In the genomic region with DNA sequence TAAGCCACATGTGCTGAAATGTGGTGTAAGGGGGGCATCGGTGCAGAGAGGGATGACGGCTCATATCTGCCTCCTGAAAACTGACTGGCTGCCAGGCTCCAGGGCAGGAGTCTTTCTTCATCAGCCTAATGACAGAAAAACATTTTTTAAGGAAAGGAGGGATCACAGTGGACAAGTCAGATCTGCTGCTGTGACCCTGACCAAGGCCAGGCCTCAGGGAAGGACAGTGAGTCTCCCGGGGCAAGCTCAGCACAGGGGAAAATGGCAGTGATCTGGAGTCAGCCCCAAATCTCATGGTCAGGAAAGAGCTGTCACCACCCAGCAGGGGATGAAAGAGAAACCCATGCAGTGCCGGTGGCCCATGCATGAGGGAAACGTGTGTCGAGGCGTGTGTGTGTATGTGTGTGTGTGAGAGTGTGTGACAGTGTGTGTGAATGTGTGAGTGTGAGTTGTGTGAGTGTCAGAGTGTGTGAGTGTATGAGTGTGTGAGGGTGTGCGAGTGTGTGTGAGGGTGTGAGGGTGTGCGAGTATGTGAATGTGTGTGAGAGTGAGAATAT, we compare ENCODE assay signal across 17 cellular contexts.
DNase-seq lines count a peak whose midpoint lies in the region; ATAC-seq, FAIRE-seq and TF ChIP-seq lines count a peak whose summit lies in the region.
"Had no signal": no experiment of that assay in that cellular context is flagged by ENCODE, and none has a peak within 500 bp of the region (broad histone marks: within the 10 kb centered on the region; RNA-seq: fewer than 3 reads in every experiment).

No MANE protein-coding gene starts in this region.

- POLR2A ChIA-PET in H1 (lab: Charles Lee; ENCODE audit: partially characterized antibody), result no interaction called here

- no peaks in the 10 kb centered on the region for H3K79me1 ChIP-seq in H1 (ENCODE audit: low read depth, low read length)

- H3K36me3 ChIP-seq in left ventricle myocardium inferior (no peaks in the 10 kb centered on the region), H1 (ENCODE audit: control insufficient read depth in 2 of 4, insufficient read depth in 4 of 4, low read length in 3 of 4) (no peaks in the 10 kb centered on the region), osteoblast (ENCODE audit: insufficient read depth, low read length) (no peaks in the 10 kb centered on the region)
- H3K36me3 ChIP-seq: BE2C had no signal

- H3K4me1 ChIP-seq in left ventricle myocardium inferior, result no peaks in the 10 kb centered on the region
- H3K4me1 ChIP-seq in H1 (replicated peaks in 1 of 4; ENCODE audit: control insufficient read depth in 3 of 4, insufficient read depth in 4 of 4, low read length in 3 of 4), result no peaks in the 10 kb centered on the region
- peaks cover 10% of the 10 kb centered on the region for H3K4me1 ChIP-seq in osteoblast (ENCODE audit: insufficient read depth, low read length)
- H3K4me1 ChIP-seq: BE2C had no signal

- WGBS in H1 (ENCODE audit: extremely low coverage in 1 of 2, insufficient coverage in 1 of 2, insufficient read length in 1 of 2, insufficient replicate concordance in 2 of 2, low coverage in 1 of 2, low lambda C conversion rate in 2 of 2, missing lambda C conversion rate in 1 of 2), 2 experiments, result 72 to 100% methylated on average over 2 to 9 of the region's 9 CpGs

- H3K23me2 ChIP-seq in H1 (ENCODE audit: low read depth, low read length), result peaks cover 4% of the 10 kb centered on the region; the same call in 1 of the 2 replicates

- TF ChIP-seq RAD21 in H1 (IDR thresholded peaks at IDR 0.05 in 1 of 2, conservative IDR thresholded peaks at IDR 0.05 in 1 of 2; ENCODE audit: low read depth in 2 of 2, low read length in 2 of 2), result no peak

- no peak overlapping the region for H3K14ac ChIP-seq in H1 (ENCODE audit: insufficient read length)

- H3K27me3 ChIP-seq in left ventricle myocardium inferior (ENCODE audit: low read depth) (peaks cover 28% of the 10 kb centered on the region), H1 (replicated peaks in 1 of 4; ENCODE audit: control insufficient read depth in 3 of 4, extremely low read depth in 1 of 4, insufficient read depth in 3 of 4, low read length in 3 of 4) (peaks cover 0 to 44% (median 22%) of the 10 kb centered on the region in 4 experiments; a peak in 4 of 7 replicates), osteoblast (ENCODE audit: insufficient read depth, low read length) (peaks cover 3% of the 10 kb centered on the region)
- H3K27me3 ChIP-seq: BE2C had no signal

- H4K20me1 ChIP-seq in H1 (replicated peaks in 1 of 2; ENCODE audit: control insufficient read depth in 1 of 2, insufficient read depth in 2 of 2, low read length in 2 of 2) (peaks cover 2 to 7% of the 10 kb centered on the region in 2 experiments), osteoblast (ENCODE audit: insufficient read depth, low read length) (no peaks in the 10 kb centered on the region)

- DNase-seq in Right ventricle myocardium inferior (ENCODE audit: missing footprints) (peak; percentile 35), left ventricle myocardium inferior (no peak), H1 (ENCODE audit: low read depth in 1 of 2, low spot score in 2 of 2) (no peak), osteoblast (ENCODE audit: insufficient read length, low spot score, missing footprints) (peak; percentile 25), RPMI8226 (no peak), hypothalamus (lab: John Stamatoyannopoulos, UW) (no peak), NCI-H2029 treated with DMSO at 0.1 percent for 48 hours (lab: John Stamatoyannopoulos, UW) (no peak)
- DNase-seq: BE2C; CD4-positive, alpha-beta memory T cell; GF-D8; GOT3; NCI-H1417; NCI-H187; NCI-H345; NCI-H524 treated with DMSO at 0.1 percent for 48 hours; PC-9 had no signal

- peak overlapping the region; percentile 97; the same call in 1 of the 2 replicates for H2AK5ac ChIP-seq in H1 (ENCODE audit: low read depth, low read length)

- H3K23ac ChIP-seq in H1 (ENCODE audit: insufficient read length), result no peak overlapping the region

- H2BK5ac ChIP-seq in H1 (ENCODE audit: low read depth, low read length), result no peak overlapping the region

- H2AFZ ChIP-seq in H1 (ENCODE audit: low read length) (no peak overlapping the region), osteoblast (ENCODE audit: low read length) (no peak overlapping the region)
- H2AFZ ChIP-seq: PC-9 had no signal

- H4K91ac ChIP-seq in H1 (replicated peaks; ENCODE audit: insufficient read length, low read length), result no peak overlapping the region

- no peak for TF ChIP-seq POLR2A in H1 (IDR thresholded peaks at IDR 0.05; ENCODE audit: control extremely low read depth in 1 of 2, low read depth in 2 of 2, low read length in 2 of 2)

- no peak overlapping the region for H2BK12ac ChIP-seq in H1 (ENCODE audit: low read depth, low read length)

- no peak for TF ChIP-seq EP300 in H1 (IDR thresholded peaks at IDR 0.05; ENCODE audit: borderline replicate concordance in 1 of 2, low read depth in 2 of 2, low read length in 2 of 2)

- H2BK120ac ChIP-seq in H1 (replicated peaks; ENCODE audit: low read depth, low read length), result no peak overlapping the region

- peak overlapping the region; percentile 57; the same call in 1 of the 2 replicates for H4K8ac ChIP-seq in H1 (ENCODE audit: extremely low read depth, insufficient read depth, low read length)

- CTCF ChIA-PET in H1 (lab: Charles Lee; ENCODE audit: partially characterized antibody), result interaction anchor here (0.7 to 2.5 kb wide), 6 partner anchors 18 to 233 kb away, joined by 3 to 8 read pairs (median 4); no protein-coding TSS in a partner anchor

- H3K4me2 ChIP-seq in H1 (ENCODE audit: insufficient read depth in 1 of 2, low read depth in 2 of 2, low read length in 2 of 2) (no peak overlapping the region), osteoblast (ENCODE audit: insufficient read depth, low read length) (no peak overlapping the region)
- H3K4me2 ChIP-seq: KMS-11, PC-9 had no signal

- no peak overlapping the region for H3K4ac ChIP-seq in H1 (replicated peaks; ENCODE audit: insufficient read length, low read depth, low read length)

- H3K27ac ChIP-seq in left ventricle myocardium inferior (replicated peaks), result no peak overlapping the region
- no peak overlapping the region for H3K27ac ChIP-seq in H1 (ENCODE audit: low read depth, low read length)
- H3K27ac ChIP-seq in osteoblast (ENCODE audit: low read depth, low read length), result no peak overlapping the region
- H3K27ac ChIP-seq: KMS-11, PC-9 had no signal

- no peak overlapping the region for H2BK15ac ChIP-seq in H1 (ENCODE audit: low read length)

- H3K9me3 ChIP-seq in left ventricle myocardium inferior (replicated peaks) (no peaks in the 10 kb centered on the region), H1 (ENCODE audit: insufficient read depth in 2 of 2, low read depth in 1 of 2, low read length in 1 of 2) (no peaks in the 10 kb centered on the region), osteoblast (ENCODE audit: low read depth, low read length) (no peaks in the 10 kb centered on the region)
- H3K9me3 ChIP-seq: BE2C had no signal

- TF ChIP-seq CTCF in left ventricle myocardium inferior (IDR thresholded peaks at IDR 0.05; ENCODE audit: borderline replicate concordance) (no peak), H1 (IDR thresholded peaks at IDR 0.05; ENCODE audit: control extremely low read depth in 1 of 3, insufficient read depth in 1 of 3, low read depth in 1 of 3, low read length in 3 of 3) (no peak), osteoblast (IDR thresholded peaks at IDR 0.05; ENCODE audit: extremely low read depth, low read depth, low read length) (no peak)

- no peak overlapping the region for H4K5ac ChIP-seq in H1 (ENCODE audit: insufficient read length, low read depth, low read length)

- H2BK20ac ChIP-seq in H1 (ENCODE audit: low read length), result no peak overlapping the region

- no peak overlapping the region for H3K18ac ChIP-seq in H1 (ENCODE audit: extremely low read depth, low read length)

- no peak for FAIRE-seq in H1 (lab: Jason Lieb, UNC)

- no peak for ATAC-seq in Right ventricle myocardium inferior

- H3K9ac ChIP-seq in H1 (replicated peaks in 1 of 4; ENCODE audit: extremely low read depth in 1 of 4, low read depth in 3 of 4, low read length in 3 of 4), result no peak overlapping the region
- H3K9ac ChIP-seq: KMS-11 had no signal

- peak overlapping the region; percentile 92 for H3K56ac ChIP-seq in H1 (replicated peaks; ENCODE audit: insufficient read length, low read depth, low read length)

- intact Hi-C loops in Right ventricle myocardium inferior (cut with DNase I) (no loop called here), left ventricle myocardium inferior (cut with micrococcal nuclease) (no loop called here)

- no peaks in the 10 kb centered on the region for H3K79me2 ChIP-seq in H1 (ENCODE audit: control insufficient read depth in 1 of 2, insufficient read depth in 2 of 2, low read length in 2 of 2)
- no peaks in the 10 kb centered on the region for H3K79me2 ChIP-seq in osteoblast (ENCODE audit: insufficient read depth, low read length)

- H3K4me3 ChIP-seq in left ventricle myocardium inferior (no peak overlapping the region), H1 (ENCODE audit: extremely low read depth in 1 of 4, insufficient read depth in 2 of 4, low read depth in 3 of 4, low read length in 4 of 4) (no peak overlapping the region), osteoblast (ENCODE audit: insufficient read depth, low read length) (no peak overlapping the region)
- H3K4me3 ChIP-seq: PC-9 had no signal

TF ChIP-seq in H1, 55 proteins besides CTCF, POLR2A, EP300 and RAD21:
- no peak for TF ChIP-seq SIN3A (conservative IDR thresholded peaks at IDR 0.05 in 1 of 2, IDR thresholded peaks at IDR 0.05 in 1 of 2; ENCODE audit: low read depth in 1 of 2, low read length in 2 of 2)
- no peak for TF ChIP-seq SUZ12 (IDR thresholded peaks at IDR 0.05; ENCODE audit: low read length)
- TF ChIP-seq KDM4A (IDR thresholded peaks at IDR 0.05; ENCODE audit: low read depth, low read length, severe bottlenecking), result no peak
TF ChIP-seq in H1: peak in this region for 0.

Comparison
In these comparisons a context has a peak if more than half of its experiments do, and no peak if none do; other contexts are left out.
1. DNase-seq: peak in Right ventricle myocardium inferior (single experiment) and osteoblast (single experiment); none in left ventricle myocardium inferior (single experiment), H1 (0 of 2), RPMI8226 (single experiment), hypothalamus (0 of 51) and NCI-H2029 treated with DMSO at 0.1 percent for 48 hours (single experiment).